Comparison of ENCODE assay signal across 9 cellular contexts in the genomic region with DNA sequence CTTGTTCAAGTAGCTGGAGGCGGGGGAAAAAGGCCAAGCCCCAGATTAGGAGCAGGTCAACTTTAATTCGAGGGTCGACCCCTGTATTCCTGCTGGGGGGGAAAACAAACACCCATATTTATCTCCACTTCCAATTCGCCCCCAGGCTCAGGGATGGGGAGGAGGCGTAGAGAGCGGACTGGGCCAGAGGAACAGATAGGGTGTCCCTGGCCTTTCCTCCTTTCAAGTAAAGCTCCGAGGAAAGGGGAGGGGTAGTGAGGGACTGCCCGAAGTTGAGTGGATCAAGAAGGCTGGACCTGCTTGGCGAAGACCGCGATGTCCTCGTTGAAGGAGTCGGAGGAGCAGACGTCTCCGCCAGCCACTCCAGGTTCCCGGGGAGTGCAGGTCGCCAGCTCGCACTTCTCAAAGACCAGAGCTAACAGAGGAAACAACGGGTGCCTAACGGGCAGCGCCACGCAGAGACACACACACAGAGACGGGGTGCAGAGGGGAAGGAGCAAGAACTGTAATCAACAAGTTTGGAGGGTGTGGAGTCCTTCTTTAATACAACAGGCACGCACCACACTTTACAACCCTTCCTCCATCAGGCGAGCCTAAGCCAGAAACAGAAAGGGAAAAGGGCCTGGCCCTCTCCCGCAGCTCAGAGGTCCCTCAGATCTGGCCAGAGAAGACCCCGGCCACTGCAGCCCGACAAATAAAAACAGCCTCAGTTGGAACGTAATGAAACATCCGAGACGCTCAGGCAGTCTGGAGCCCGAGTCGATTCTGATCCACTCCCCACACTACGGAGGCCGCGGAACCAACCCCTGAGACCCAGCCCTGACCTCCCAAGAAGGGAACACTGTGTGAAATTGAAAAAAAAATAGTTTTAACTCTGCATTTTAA. TPM values are rescaled to one million over a fixed set of nuclear protein-coding genes. Genes with fewer than 3 reads are reported as not detected.
A peak's percentile ranks its signal among the peaks of the same experiment; 100 is the strongest.
DNase-seq lines count a peak whose midpoint lies in the region; ATAC-seq and TF ChIP-seq lines count a peak whose summit lies in the region.
"Had no signal": no experiment of that assay in that cellular context is flagged by ENCODE, and none has a peak within 500 bp of the region (broad histone marks: within the 10 kb centered on the region; RNA-seq: fewer than 3 reads in every experiment).

No MANE protein-coding gene starts in this region.

- 1 to 3% methylated on average over 14 to 18 of the region's 36 CpGs for WGBS in mesodermal cell (ENCODE audit: insufficient coverage in 2 of 2), 2 experiments

- H3K4me3 ChIP-seq in epithelial cell of esophagus (ENCODE audit: low read length) (peak overlapping the region; percentile 3), mesodermal cell (ENCODE audit: extremely low read depth, insufficient read depth, low read length, poor library complexity, severe bottlenecking) (peak overlapping the region; percentile 77), uterus (peak overlapping the region; percentile 66 to 92)

- H3K4me1 ChIP-seq in mesodermal cell (ENCODE audit: control insufficient read depth, insufficient read depth, low read length, poor library complexity, severe bottlenecking) (peaks cover 31% of the 10 kb centered on the region), uterus (no peaks in the 10 kb centered on the region)

- CTCF ChIA-PET in activated CD4-positive, alpha-beta T cell treated with anti-CD3 and anti-CD28 coated beads for 36 hours (lab: Charles Lee), result interaction anchor here (0.8 kb wide), 1 partner anchor 13 kb away, joined by 3 read pairs; no protein-coding TSS in a partner anchor

- TF ChIP-seq CTCF in epithelial cell of esophagus (IDR thresholded peaks at IDR 0.05; ENCODE audit: insufficient read depth, low read depth, low read length, missing control alignments), result no peak
- TF ChIP-seq CTCF in uterus (IDR thresholded peaks at IDR 0.05), result no peak
- no peak for TF ChIP-seq CTCF in GM10266 (IDR thresholded peaks at IDR 0.05; ENCODE audit: control insufficient read depth, insufficient read depth, low read depth, missing control alignments)

- DNase-seq in activated naive CD4-positive, alpha-beta T cell treated with anti-CD3 and anti-CD28 coated beads, Interleukin-2, amount 50 U/mL, for 72 hours (ENCODE audit: low spot score in 2 of 2), result no peak
- DNase-seq in epithelial cell of esophagus (ENCODE audit: low read depth) (no peak), uterus (peak; percentile 26 to 37), GM10266 (ENCODE audit: extremely low spot score) (no peak)
- DNase-seq in activated CD4-positive, alpha-beta T cell treated with anti-CD3 and anti-CD28 coated beads for 36 hours, result no peak
- DNase-seq: foreskin melanocyte had no signal

- TF ChIP-seq POLR2A in uterus (IDR thresholded peaks at IDR 0.05), result peak in 1 of 2 donors; percentile 22

- intact Hi-C loops in uterus (cut with DNase I; ENCODE audit: low total_unique reads), result loop anchor here (5.0 kb wide), 1 partner anchor 209 kb away; no protein-coding TSS in a partner anchor
- intact Hi-C loops in activated CD4-positive, alpha-beta T cell treated with anti-CD3 and anti-CD28 coated beads for 36 hours (cut with DNase I, micrococcal nuclease), result no loop called here

- H3K9me3 Mint-ChIP-seq in activated naive CD4-positive, alpha-beta T cell treated with anti-CD3 and anti-CD28 coated beads, Interleukin-2, amount 50 U/mL, for 24 hours, result peaks cover 5% of the 10 kb centered on the region
- no peaks in the 10 kb centered on the region for H3K9me3 Mint-ChIP-seq in activated naive CD4-positive, alpha-beta T cell treated with anti-CD3 and anti-CD28 coated beads, Interleukin-2, amount 50 U/mL, for 72 hours
- H3K9me3 Mint-ChIP-seq in activated CD4-positive, alpha-beta T cell treated with anti-CD3 and anti-CD28 coated beads for 36 hours (ENCODE audit: low read depth), result no peaks in the 10 kb centered on the region

- no peaks in the 10 kb centered on the region for H3K27me3 ChIP-seq in uterus

- POLR2A ChIA-PET in activated CD4-positive, alpha-beta T cell treated with anti-CD3 and anti-CD28 coated beads for 36 hours (lab: Charles Lee), result no interaction called here

- H3K27ac ChIP-seq in mesodermal cell (ENCODE audit: low read depth, low read length, severe bottlenecking), result peak overlapping the region; percentile 60
- peak overlapping the region; percentile 97 for H3K27ac ChIP-seq in uterus

- H3K4me3 Mint-ChIP-seq in activated naive CD4-positive, alpha-beta T cell treated with anti-CD3 and anti-CD28 coated beads, Interleukin-2, amount 50 U/mL, for 24 hours, result peak overlapping the region; percentile 59
- no peak overlapping the region for H3K4me3 Mint-ChIP-seq in activated CD4-positive, alpha-beta T cell treated with anti-CD3 and anti-CD28 coated beads for 36 hours

- H3K9me3 ChIP-seq in mesodermal cell (ENCODE audit: control insufficient read depth, low read length) (no peaks in the 10 kb centered on the region), uterus (no peaks in the 10 kb centered on the region)

- H3K36me3 ChIP-seq in mesodermal cell (ENCODE audit: control insufficient read depth, insufficient read depth, low read length), result peaks cover 35% of the 10 kb centered on the region
- H3K36me3 ChIP-seq in uterus, result no peaks in the 10 kb centered on the region

- peaks cover 48% of the 10 kb centered on the region for H3K4me1 Mint-ChIP-seq in activated naive CD4-positive, alpha-beta T cell treated with anti-CD3 and anti-CD28 coated beads, Interleukin-2, amount 50 U/mL, for 24 hours
- H3K4me1 Mint-ChIP-seq in activated CD4-positive, alpha-beta T cell treated with anti-CD3 and anti-CD28 coated beads for 36 hours, result peaks cover 32% of the 10 kb centered on the region

- no peak for ATAC-seq in activated naive CD4-positive, alpha-beta T cell treated with anti-CD3 and anti-CD28 coated beads, Interleukin-2, amount 50 U/mL, for 72 hours
- ATAC-seq in HG02763 (IDR thresholded peaks at IDR 0.05; ENCODE audit: unreplicated experiment), result no peak
- ATAC-seq in activated CD4-positive, alpha-beta T cell treated with anti-CD3 and anti-CD28 coated beads for 36 hours, result no peak

- peaks cover 70% of the 10 kb centered on the region for H3K27me3 Mint-ChIP-seq in activated naive CD4-positive, alpha-beta T cell treated with anti-CD3 and anti-CD28 coated beads, Interleukin-2, amount 50 U/mL, for 24 hours
- peaks cover 77% of the 10 kb centered on the region for H3K27me3 Mint-ChIP-seq in activated CD4-positive, alpha-beta T cell treated with anti-CD3 and anti-CD28 coated beads for 36 hours

- no peaks in the 10 kb centered on the region for H3K36me3 Mint-ChIP-seq in activated naive CD4-positive, alpha-beta T cell treated with anti-CD3 and anti-CD28 coated beads, Interleukin-2, amount 50 U/mL, for 24 hours
- peaks cover 25 to 48% of the 10 kb centered on the region in 2 donors for H3K36me3 Mint-ChIP-seq in activated naive CD4-positive, alpha-beta T cell treated with anti-CD3 and anti-CD28 coated beads, Interleukin-2, amount 50 U/mL, for 72 hours
- H3K36me3 Mint-ChIP-seq in activated CD4-positive, alpha-beta T cell treated with anti-CD3 and anti-CD28 coated beads for 36 hours (ENCODE audit: low read depth), result peaks cover 3% of the 10 kb centered on the region

- H3K27ac Mint-ChIP-seq in activated naive CD4-positive, alpha-beta T cell treated with anti-CD3 and anti-CD28 coated beads, Interleukin-2, amount 50 U/mL, for 24 hours, result no peak overlapping the region
- no peak overlapping the region for H3K27ac Mint-ChIP-seq in activated naive CD4-positive, alpha-beta T cell treated with anti-CD3 and anti-CD28 coated beads, Interleukin-2, amount 50 U/mL, for 72 hours
- no peak overlapping the region for H3K27ac Mint-ChIP-seq in activated CD4-positive, alpha-beta T cell treated with anti-CD3 and anti-CD28 coated beads for 36 hours

RNA-seq across cellular contexts. Expression of a gene that starts 4.1 kb away (rescaled TPM):
- under 1 TPM in 1 of 2 donors, not detected in 1; 0.16 TPM for total RNA-seq in activated naive CD4-positive, alpha-beta T cell treated with anti-CD3 and anti-CD28 coated beads, Interleukin-2, amount 50 U/mL, for 72 hours
- 69.6 TPM for polyA plus RNA-seq in mesodermal cell (2013, experiment 1 of 2)
- polyA plus RNA-seq in mesodermal cell (2013, experiment 2 of 2), result 70.7 TPM
- 100 to 1,000 TPM in 2 of 4 donors, 10 to 100 TPM in 2; 84.0 to 184 (median 112) TPM for total RNA-seq in uterus
- total RNA-seq in activated CD4-positive, alpha-beta T cell treated with anti-CD3 and anti-CD28 coated beads for 36 hours, result not detected

Comparison
In these comparisons a context has a peak if more than half of its experiments do, and no peak if none do; other contexts are left out.
1. DNase-seq: peak in uterus (2 of 2); none in activated naive CD4-positive, alpha-beta T cell treated with anti-CD3 and anti-CD28 coated beads, Interleukin-2, amount 50 U/mL, for 72 hours (0 of 2), epithelial cell of esophagus (single experiment), activated CD4-positive, alpha-beta T cell treated with anti-CD3 and anti-CD28 coated beads for 36 hours (single experiment) and GM10266 (single experiment).
2. H3K4me3 ChIP-seq: peak in every context shown above with its lines; median percentile 79 in uterus; 77 in mesodermal cell; 3 in epithelial cell of esophagus.
3. RNA of a gene that starts 4.1 kb away (total RNA-seq): 84.0 to 184 TPM in uterus; 0.16 TPM in activated naive CD4-positive, alpha-beta T cell treated with anti-CD3 and anti-CD28 coated beads, Interleukin-2, amount 50 U/mL, for 72 hours and not detected in activated CD4-positive, alpha-beta T cell treated with anti-CD3 and anti-CD28 coated beads for 36 hours; every median in the first group is over 10 times any median in the second.